ENCODE assay signal across 2 cellular contexts in genomic region chr19:32696771-32697170, GRCh38. TPM values are rescaled to one million over a fixed set of nuclear protein-coding genes. Genes with fewer than 3 reads are reported as not detected.
"Had no signal": no experiment of that assay in that cellular context is flagged by ENCODE, and none has a peak within 500 bp of the region (broad histone marks: within the 10 kb centered on the region; RNA-seq: fewer than 3 reads in every experiment).

No MANE protein-coding gene starts in this region.

RNA-seq across cellular contexts. Expression of gene TDRD12, which starts 22.8 kb away (rescaled TPM):
- total RNA-seq: OCI-LY7, RPMI7951 had no signal
